Comparison of ENCODE assay signal across 1 cellular context in the genomic region with DNA sequence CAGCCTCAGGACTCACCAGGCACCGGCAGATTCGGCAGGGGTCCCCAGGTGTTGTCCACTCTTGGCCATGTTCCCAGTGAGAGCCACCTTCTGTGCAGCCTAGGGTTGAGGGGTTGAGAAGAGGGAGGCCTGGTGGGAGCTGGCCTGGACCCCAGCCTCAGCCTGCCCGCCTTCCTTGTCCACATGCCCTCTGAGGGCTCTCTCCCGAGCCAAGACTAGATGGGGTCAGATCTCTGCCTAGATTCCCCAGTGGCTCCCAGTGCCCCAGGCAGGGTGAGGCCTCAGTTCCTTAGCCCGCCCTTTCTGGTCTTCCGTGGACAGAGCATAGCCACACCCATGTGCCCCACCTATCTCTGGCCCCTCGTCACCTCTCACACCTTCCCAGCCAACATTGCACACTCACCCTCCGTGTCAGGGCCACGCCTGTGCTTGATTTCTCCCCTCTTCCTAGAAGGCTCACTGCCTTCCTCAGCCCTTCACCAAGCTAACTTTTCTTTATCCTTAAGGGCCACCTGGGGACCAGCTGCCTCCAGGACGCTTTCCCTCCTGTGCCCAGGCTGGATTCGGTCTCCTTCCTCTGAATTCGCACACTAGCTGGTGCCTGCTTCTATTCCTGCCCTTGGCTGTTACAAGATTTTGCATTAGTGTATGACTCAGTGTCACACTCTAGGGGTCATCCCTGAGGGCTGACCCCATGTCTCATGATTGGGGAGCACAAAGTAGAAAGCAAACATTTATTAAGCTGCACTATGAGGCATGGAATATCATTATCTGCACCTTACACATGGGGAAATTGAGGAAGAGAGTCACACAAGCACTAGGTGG.
TF ChIP-seq lines count a peak whose summit lies in the region.

No MANE protein-coding gene starts in this region.

TF ChIP-seq in K562, 482 proteins besides CTCF, POLR2A, EP300 and RAD21 (continued from another document and continues in another):
- TF ChIP-seq NR2C2 (CRISPR knock-in tag; IDR thresholded peaks at IDR 0.05): peak; percentile 41; the same call in 1 of the 2 replicates
- peak; percentile 82 for TF ChIP-seq NR2C2 (tag; IDR thresholded peaks at IDR 0.05)
- no peak for TF ChIP-seq TAF9B (IDR thresholded peaks at IDR 0.05; ENCODE audit: partially characterized antibody)
- no peak for TF ChIP-seq ZC3H11A (IDR thresholded peaks at IDR 0.05; ENCODE audit: low read depth, low read length)
- TF ChIP-seq NCOA2 (IDR thresholded peaks at IDR 0.05; ENCODE audit: partially characterized antibody in 2 of 2): no peak
- no peak for TF ChIP-seq ATF6 (CRISPR knock-in tag; IDR thresholded peaks at IDR 0.05)
- no peak for TF ChIP-seq HDAC3 (IDR thresholded peaks at IDR 0.05; ENCODE audit: borderline replicate concordance, partially characterized antibody)
- TF ChIP-seq FOXJ2 (tag; IDR thresholded peaks at IDR 0.05): no peak
- no peak for TF ChIP-seq RB1 (IDR thresholded peaks at IDR 0.05; ENCODE audit: low read depth)
- TF ChIP-seq POU5F1 (IDR thresholded peaks at IDR 0.05; ENCODE audit: borderline replicate concordance, low read depth, low read length, partially characterized antibody): no peak
- TF ChIP-seq, protein P1, sequence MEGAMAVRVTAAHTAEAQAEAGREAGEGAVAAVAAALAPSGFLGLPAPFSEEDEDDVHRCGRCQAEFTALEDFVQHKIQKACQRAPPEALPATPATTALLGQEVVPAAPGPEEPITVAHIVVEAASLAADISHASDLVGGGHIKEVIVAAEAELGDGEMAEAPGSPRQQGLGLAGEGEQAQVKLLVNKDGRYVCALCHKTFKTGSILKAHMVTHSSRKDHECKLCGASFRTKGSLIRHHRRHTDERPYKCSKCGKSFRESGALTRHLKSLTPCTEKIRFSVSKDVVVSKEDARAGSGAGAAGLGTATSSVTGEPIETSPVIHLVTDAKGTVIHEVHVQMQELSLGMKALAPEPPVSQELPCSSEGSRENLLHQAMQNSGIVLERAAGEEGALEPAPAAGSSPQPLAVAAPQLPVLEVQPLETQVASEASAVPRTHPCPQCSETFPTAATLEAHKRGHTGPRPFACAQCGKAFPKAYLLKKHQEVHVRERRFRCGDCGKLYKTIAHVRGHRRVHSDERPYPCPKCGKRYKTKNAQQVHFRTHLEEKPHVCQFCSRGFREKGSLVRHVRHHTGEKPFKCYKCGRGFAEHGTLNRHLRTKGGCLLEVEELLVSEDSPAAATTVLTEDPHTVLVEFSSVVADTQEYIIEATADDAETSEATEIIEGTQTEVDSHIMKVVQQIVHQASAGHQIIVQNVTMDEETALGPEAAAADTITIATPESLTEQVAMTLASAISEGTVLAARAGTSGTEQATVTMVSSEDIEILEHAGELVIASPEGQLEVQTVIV (CRISPR knock-in tag; IDR thresholded peaks at IDR 0.05; ENCODE audit: borderline replicate concordance): no peak
- TF ChIP-seq SMAD4 (CRISPR knock-in tag; conservative IDR thresholded peaks at IDR 0.05): peak; percentile 46; the same call in 1 of the 2 replicates
- peak; percentile 28 for TF ChIP-seq ZFP36 (IDR thresholded peaks at IDR 0.05; ENCODE audit: low read depth, low read length, partially characterized antibody)
- TF ChIP-seq, protein P2, sequence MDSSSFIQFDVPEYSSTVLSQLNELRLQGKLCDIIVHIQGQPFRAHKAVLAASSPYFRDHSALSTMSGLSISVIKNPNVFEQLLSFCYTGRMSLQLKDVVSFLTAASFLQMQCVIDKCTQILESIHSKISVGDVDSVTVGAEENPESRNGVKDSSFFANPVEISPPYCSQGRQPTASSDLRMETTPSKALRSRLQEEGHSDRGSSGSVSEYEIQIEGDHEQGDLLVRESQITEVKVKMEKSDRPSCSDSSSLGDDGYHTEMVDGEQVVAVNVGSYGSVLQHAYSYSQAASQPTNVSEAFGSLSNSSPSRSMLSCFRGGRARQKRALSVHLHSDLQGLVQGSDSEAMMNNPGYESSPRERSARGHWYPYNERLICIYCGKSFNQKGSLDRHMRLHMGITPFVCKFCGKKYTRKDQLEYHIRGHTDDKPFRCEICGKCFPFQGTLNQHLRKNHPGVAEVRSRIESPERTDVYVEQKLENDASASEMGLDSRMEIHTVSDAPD (CRISPR knock-in tag; IDR thresholded peaks at IDR 0.05): no peak
- peak; percentile 85; the same call in 1 of the 2 replicates for TF ChIP-seq JUND (IDR thresholded peaks at IDR 0.05; ENCODE audit: borderline replicate concordance, low read depth, low read length)
- TF ChIP-seq JUND (tag; IDR thresholded peaks at IDR 0.05; ENCODE audit: borderline replicate concordance, low read depth, low read length): no peak
- TF ChIP-seq CTBP1 (IDR thresholded peaks at IDR 0.05; ENCODE audit: borderline replicate concordance): no peak; the same call in 1 of the 2 replicates
- TF ChIP-seq ZNF583 (CRISPR knock-in tag; IDR thresholded peaks at IDR 0.05): no peak
- TF ChIP-seq, protein P3, sequence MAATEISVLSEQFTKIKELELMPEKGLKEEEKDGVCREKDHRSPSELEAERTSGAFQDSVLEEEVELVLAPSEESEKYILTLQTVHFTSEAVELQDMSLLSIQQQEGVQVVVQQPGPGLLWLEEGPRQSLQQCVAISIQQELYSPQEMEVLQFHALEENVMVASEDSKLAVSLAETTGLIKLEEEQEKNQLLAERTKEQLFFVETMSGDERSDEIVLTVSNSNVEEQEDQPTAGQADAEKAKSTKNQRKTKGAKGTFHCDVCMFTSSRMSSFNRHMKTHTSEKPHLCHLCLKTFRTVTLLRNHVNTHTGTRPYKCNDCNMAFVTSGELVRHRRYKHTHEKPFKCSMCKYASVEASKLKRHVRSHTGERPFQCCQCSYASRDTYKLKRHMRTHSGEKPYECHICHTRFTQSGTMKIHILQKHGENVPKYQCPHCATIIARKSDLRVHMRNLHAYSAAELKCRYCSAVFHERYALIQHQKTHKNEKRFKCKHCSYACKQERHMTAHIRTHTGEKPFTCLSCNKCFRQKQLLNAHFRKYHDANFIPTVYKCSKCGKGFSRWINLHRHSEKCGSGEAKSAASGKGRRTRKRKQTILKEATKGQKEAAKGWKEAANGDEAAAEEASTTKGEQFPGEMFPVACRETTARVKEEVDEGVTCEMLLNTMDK (IDR thresholded peaks at IDR 0.05; ENCODE audit: borderline replicate concordance, insufficient read depth, low read depth, low read length, poor library complexity, severe bottlenecking): no peak
- no peak for TF ChIP-seq ELF2 (CRISPR knock-in tag; IDR thresholded peaks at IDR 0.05)
- TF ChIP-seq FOXO4 (CRISPR knock-in tag; IDR thresholded peaks at IDR 0.05): no peak
- no peak for TF ChIP-seq NCOA1 (IDR thresholded peaks at IDR 0.05; ENCODE audit: low read depth)
- no peak for TF ChIP-seq CREM (IDR thresholded peaks at IDR 0.05; ENCODE audit: low read depth)
- TF ChIP-seq ZBTB8A (IDR thresholded peaks at IDR 0.05; ENCODE audit: partially characterized antibody): no peak
- TF ChIP-seq ZC3H8 (IDR thresholded peaks at IDR 0.05): no peak
- no peak for TF ChIP-seq MYC (IDR thresholded peaks at IDR 0.05; ENCODE audit: low read depth, low read length)
- no peak for TF ChIP-seq MYC (CRISPR knock-in tag; IDR thresholded peaks at IDR 0.05; ENCODE audit: borderline replicate concordance, low read depth)
- no peak for TF ChIP-seq NCOR1 (IDR thresholded peaks at IDR 0.05)
- TF ChIP-seq SMAD2 (IDR thresholded peaks at IDR 0.05; ENCODE audit: low read depth, low read length): no peak
- no peak for TF ChIP-seq SAFB2 (IDR thresholded peaks at IDR 0.05; ENCODE audit: borderline replicate concordance, low read depth, low read length, severe bottlenecking)
- TF ChIP-seq, protein P4, sequence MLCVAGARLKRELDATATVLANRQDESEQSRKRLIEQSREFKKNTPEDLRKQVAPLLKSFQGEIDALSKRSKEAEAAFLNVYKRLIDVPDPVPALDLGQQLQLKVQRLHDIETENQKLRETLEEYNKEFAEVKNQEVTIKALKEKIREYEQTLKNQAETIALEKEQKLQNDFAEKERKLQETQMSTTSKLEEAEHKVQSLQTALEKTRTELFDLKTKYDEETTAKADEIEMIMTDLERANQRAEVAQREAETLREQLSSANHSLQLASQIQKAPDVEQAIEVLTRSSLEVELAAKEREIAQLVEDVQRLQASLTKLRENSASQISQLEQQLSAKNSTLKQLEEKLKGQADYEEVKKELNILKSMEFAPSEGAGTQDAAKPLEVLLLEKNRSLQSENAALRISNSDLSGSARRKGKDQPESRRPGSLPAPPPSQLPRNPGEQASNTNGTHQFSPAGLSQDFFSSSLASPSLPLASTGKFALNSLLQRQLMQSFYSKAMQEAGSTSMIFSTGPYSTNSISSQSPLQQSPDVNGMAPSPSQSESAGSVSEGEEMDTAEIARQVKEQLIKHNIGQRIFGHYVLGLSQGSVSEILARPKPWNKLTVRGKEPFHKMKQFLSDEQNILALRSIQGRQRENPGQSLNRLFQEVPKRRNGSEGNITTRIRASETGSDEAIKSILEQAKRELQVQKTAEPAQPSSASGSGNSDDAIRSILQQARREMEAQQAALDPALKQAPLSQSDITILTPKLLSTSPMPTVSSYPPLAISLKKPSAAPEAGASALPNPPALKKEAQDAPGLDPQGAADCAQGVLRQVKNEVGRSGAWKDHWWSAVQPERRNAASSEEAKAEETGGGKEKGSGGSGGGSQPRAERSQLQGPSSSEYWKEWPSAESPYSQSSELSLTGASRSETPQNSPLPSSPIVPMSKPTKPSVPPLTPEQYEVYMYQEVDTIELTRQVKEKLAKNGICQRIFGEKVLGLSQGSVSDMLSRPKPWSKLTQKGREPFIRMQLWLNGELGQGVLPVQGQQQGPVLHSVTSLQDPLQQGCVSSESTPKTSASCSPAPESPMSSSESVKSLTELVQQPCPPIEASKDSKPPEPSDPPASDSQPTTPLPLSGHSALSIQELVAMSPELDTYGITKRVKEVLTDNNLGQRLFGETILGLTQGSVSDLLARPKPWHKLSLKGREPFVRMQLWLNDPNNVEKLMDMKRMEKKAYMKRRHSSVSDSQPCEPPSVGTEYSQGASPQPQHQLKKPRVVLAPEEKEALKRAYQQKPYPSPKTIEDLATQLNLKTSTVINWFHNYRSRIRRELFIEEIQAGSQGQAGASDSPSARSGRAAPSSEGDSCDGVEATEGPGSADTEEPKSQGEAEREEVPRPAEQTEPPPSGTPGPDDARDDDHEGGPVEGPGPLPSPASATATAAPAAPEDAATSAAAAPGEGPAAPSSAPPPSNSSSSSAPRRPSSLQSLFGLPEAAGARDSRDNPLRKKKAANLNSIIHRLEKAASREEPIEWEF (CRISPR knock-in tag; IDR thresholded peaks at IDR 0.05): no peak
- no peak for TF ChIP-seq NR1H2 (CRISPR knock-in tag; IDR thresholded peaks at IDR 0.05)
- no peak for TF ChIP-seq SNIP1 (IDR thresholded peaks at IDR 0.05; ENCODE audit: low read depth)
